ENCODE assay signal across 8 cellular contexts in genomic region chr16:2224183-2224486, GRCh38. TPM values are rescaled to one million over a fixed set of nuclear protein-coding genes. Genes with fewer than 3 reads are reported as not detected.
A peak's percentile ranks its signal among the peaks of the same experiment; 100 is the strongest.
DNase-seq lines count a peak whose midpoint lies in the region; ATAC-seq and TF ChIP-seq lines count a peak whose summit lies in the region.

No MANE protein-coding gene starts in this region.

- H3K9me3 ChIP-seq in AG04450 (ENCODE audit: control insufficient read depth, insufficient read depth, low read length) (no peaks in the 10 kb centered on the region; the same call in 1 of the 2 replicates), SK-N-SH (no peaks in the 10 kb centered on the region)

- peaks cover 0 to 12% of the 10 kb centered on the region in 2 experiments for H3K36me3 ChIP-seq in SK-N-SH (replicated peaks in 1 of 2; ENCODE audit: control insufficient read depth in 1 of 2, insufficient read depth in 2 of 2, low read length in 1 of 2)
- peaks cover 7% of the 10 kb centered on the region for H3K36me3 ChIP-seq in rectal smooth muscle tissue (ENCODE audit: control insufficient read depth, insufficient read depth, low read length)

- POLR2A ChIA-PET in AG04450 (lab: Yijun Ruan, JAX) = no interaction called here
- POLR2A ChIA-PET in SK-N-SH (lab: Yijun Ruan, JAX) = no interaction called here

- peak overlapping the region; percentile 91 for H3K4me2 ChIP-seq in SK-N-SH

- H4K20me1 ChIP-seq in SK-N-SH (ENCODE audit: insufficient read depth) = peaks cover 30% of the 10 kb centered on the region

- peaks cover 0 to 4% of the 10 kb centered on the region in 2 experiments; a peak in 1 of 4 replicates for H3K4me1 ChIP-seq in SK-N-SH (ENCODE audit: control insufficient read depth in 1 of 2, insufficient read depth in 2 of 2, low read depth in 1 of 2, low read length in 1 of 2)
- H3K4me1 ChIP-seq in rectal smooth muscle tissue (ENCODE audit: control insufficient read depth, insufficient read depth, low read length) = peaks cover 6% of the 10 kb centered on the region

- TF ChIP-seq EP300 in SK-N-SH (IDR thresholded peaks at IDR 0.05; ENCODE audit: borderline replicate concordance in 1 of 2, low read depth in 1 of 2, low read length in 1 of 2) = no peak

- no peak for DNase-seq in AG04450 (ENCODE audit: low read depth, low spot score)
- no peak for DNase-seq in SK-N-SH
- DNase-seq in foreskin fibroblast = peak; percentile 50 to 75
- DNase-seq in NCI-H226 = no peak

- TF ChIP-seq CTCF in AG04450 (IDR thresholded peaks at IDR 0.05; ENCODE audit: low read depth, low read length) (no peak), SK-N-SH (IDR thresholded peaks at IDR 0.05) (0 out of 2 replicates have a peak, but pooled peaks have one; percentile 27), foreskin fibroblast (IDR thresholded peaks at IDR 0.05; ENCODE audit: low read depth, low read length) (peak; percentile 34)

- H3K4me3 ChIP-seq in AG04450 (ENCODE audit: low read depth, low read length) = peak overlapping the region; percentile 85
- H3K4me3 ChIP-seq in SK-N-SH (ENCODE audit: low read depth in 2 of 2, low read length in 1 of 2) = peak overlapping the region; percentile 72 to 96
- peak overlapping the region; percentile 85 to 92 for H3K4me3 ChIP-seq in foreskin fibroblast (ENCODE audit: low read depth in 1 of 2, low read length in 2 of 2)
- peak overlapping the region; percentile 93 for H3K4me3 ChIP-seq in rectal smooth muscle tissue (ENCODE audit: low read length)

- H3K9ac ChIP-seq in SK-N-SH (peak overlapping the region; percentile 89), rectal smooth muscle tissue (ENCODE audit: low read length) (peak overlapping the region; percentile 90)

- peak; percentile 18 for ATAC-seq in GM19395 (IDR thresholded peaks at IDR 0.05; ENCODE audit: unreplicated experiment)
- ATAC-seq in GM21447 (IDR thresholded peaks at IDR 0.05; ENCODE audit: unreplicated experiment) = no peak
- no peak for ATAC-seq in GM19467 (IDR thresholded peaks at IDR 0.05; ENCODE audit: unreplicated experiment)

- no peaks in the 10 kb centered on the region for H3K9me2 ChIP-seq in SK-N-SH

- H3K27me3 ChIP-seq in AG04450 (ENCODE audit: control insufficient read depth, insufficient read depth, low read length) (no peaks in the 10 kb centered on the region), SK-N-SH (ENCODE audit: insufficient read depth) (no peaks in the 10 kb centered on the region), rectal smooth muscle tissue (ENCODE audit: control insufficient read depth, insufficient read depth, low read length) (no peaks in the 10 kb centered on the region)

- H2AFZ ChIP-seq in SK-N-SH (ENCODE audit: low read depth) = peak overlapping the region; percentile 54; the same call in 1 of the 2 replicates

- peaks cover 51% of the 10 kb centered on the region for H3K79me2 ChIP-seq in SK-N-SH (ENCODE audit: insufficient read depth)

- 3% methylated on average over 4 of the region's 5 CpGs for WGBS in SK-N-SH (ENCODE audit: low lambda C conversion rate)

- peak overlapping the region; percentile 31 for H3K27ac ChIP-seq in AG04450 (ENCODE audit: low read depth, low read length)
- H3K27ac ChIP-seq in SK-N-SH (ENCODE audit: low read depth in 2 of 2, low read length in 1 of 2) = peak overlapping the region; percentile 62 to 75; a peak in 3 of 4 replicates
- peak overlapping the region; percentile 81 for H3K27ac ChIP-seq in rectal smooth muscle tissue (ENCODE audit: low read depth, low read length)

- CTCF ChIA-PET in AG04450 (lab: Charles Lee) (no interaction called here), SK-N-SH (lab: Yijun Ruan, JAX) (interaction anchor here (0.6 to 1.5 kb wide), 3 partner anchors 26 to 1512 kb away, joined by 3 to 5 read pairs (median 4); no protein-coding TSS in a partner anchor)

- peak; percentile 52 for TF ChIP-seq RAD21 in SK-N-SH (IDR thresholded peaks at IDR 0.05; ENCODE audit: low read length)

- no peaks in the 10 kb centered on the region for H3F3A ChIP-seq in SK-N-SH (replicated peaks; ENCODE audit: insufficient read depth)

TF ChIP-seq in SK-N-SH, 30 proteins besides CTCF, POLR2A, EP300 and RAD21:
- TF ChIP-seq GATA2 (CRISPR knock-in tag; IDR thresholded peaks at IDR 0.05) = no peak
- TF ChIP-seq EZH2phosphoT487 (IDR thresholded peaks at IDR 0.05; ENCODE audit: borderline replicate concordance, low read depth) = no peak
- TF ChIP-seq POLR2AphosphoS5 (IDR thresholded peaks at IDR 0.05; ENCODE audit: low read depth, low read length) = no peak
- TF ChIP-seq USF2 (IDR thresholded peaks at IDR 0.05; ENCODE audit: borderline replicate concordance, low read depth, low read length) = no peak
- no peak for TF ChIP-seq SIN3A (IDR thresholded peaks at IDR 0.05; ENCODE audit: borderline replicate concordance, low read depth, low read length)
- no peak for TF ChIP-seq YY1 (IDR thresholded peaks at IDR 0.05; ENCODE audit: low read depth)
- no peak for TF ChIP-seq CHD2 (IDR thresholded peaks at IDR 0.05; ENCODE audit: low read length, partially characterized antibody)
- TF ChIP-seq TCF12 (IDR thresholded peaks at IDR 0.05) = no peak
- no peak for TF ChIP-seq USF1 (IDR thresholded peaks at IDR 0.05; ENCODE audit: borderline replicate concordance, low read depth)
- TF ChIP-seq TEAD4 (IDR thresholded peaks at IDR 0.05; ENCODE audit: borderline replicate concordance, insufficient read depth) = no peak

RNA-seq across cellular contexts. Expression of gene E4F1, which starts 0.7 kb away (rescaled TPM):
- polyA plus RNA-seq in AG04450 (2011; rRNA removed) (8.5 and 11.2 TPM in 2 replicates), SK-N-SH (2012; rRNA removed) (33.0 and 34.0 TPM in 2 replicates)
- 6.9 and 7.3 TPM in 2 replicates for polyA minus RNA-seq in AG04450 (2011; rRNA and poly(A)+ RNA removed)
- polyA plus RNA-seq in SK-N-SH (2012; cell fraction: cytosol; rRNA removed) = 6.1 and 11.4 TPM in 2 replicates
- 185 and 366 TPM in 2 replicates for polyA plus RNA-seq in SK-N-SH (2012; cell fraction: nucleus; rRNA removed)

RNA-seq across cellular contexts. Expression of gene PGP, which starts 9.5 kb away (rescaled TPM):
- polyA plus RNA-seq in AG04450 (2011; rRNA removed) (3.6 and 4.8 TPM in 2 replicates), SK-N-SH (2012; rRNA removed) (10.3 and 10.8 TPM in 2 replicates)
- polyA minus RNA-seq in AG04450 (2011; rRNA and poly(A)+ RNA removed) = 1.9 and 2.0 TPM in 2 replicates
- 5.1 and 7.0 TPM in 2 replicates for polyA plus RNA-seq in SK-N-SH (2012; cell fraction: cytosol; rRNA removed)
- polyA plus RNA-seq in SK-N-SH (2012; cell fraction: nucleus; rRNA removed) = 33.0 and 37.2 TPM in 2 replicates

RNA-seq across cellular contexts. Expression of gene DNASE1L2, which starts 12.1 kb away (rescaled TPM):
- polyA plus RNA-seq in AG04450 (2011; rRNA removed) (0.14 and 0.19 TPM in 2 replicates), SK-N-SH (2012; rRNA removed) (2.4 and 2.5 TPM in 2 replicates)
- polyA minus RNA-seq in AG04450 (2011; rRNA and poly(A)+ RNA removed) = 0.14 and 0.17 TPM in 2 replicates
- 0.31 and 0.63 TPM in 2 replicates for polyA plus RNA-seq in SK-N-SH (2012; cell fraction: cytosol; rRNA removed)
- 15.1 and 20.3 TPM in 2 replicates for polyA plus RNA-seq in SK-N-SH (2012; cell fraction: nucleus; rRNA removed)

RNA-seq across cellular contexts. Expression of gene BRICD5, which starts 13.5 kb away (rescaled TPM):
- polyA plus RNA-seq in AG04450 (2011; rRNA removed) = 0.26 and 0.37 TPM in 2 replicates
- 0.23 and 0.26 TPM in 2 replicates for polyA minus RNA-seq in AG04450 (2011; rRNA and poly(A)+ RNA removed)
- polyA plus RNA-seq in SK-N-SH (2012; rRNA removed) = 2.3 and 3.4 TPM in 2 replicates
- polyA plus RNA-seq in SK-N-SH (2012; cell fraction: cytosol; rRNA removed) = 0.37 and 0.62 TPM in 2 replicates
- polyA plus RNA-seq in SK-N-SH (2012; cell fraction: nucleus; rRNA removed) = 32.1 and 43.9 TPM in 2 replicates

RNA-seq across cellular contexts. Expression of gene MLST8, which starts 18.9 kb away (rescaled TPM):
- 41.1 and 55.1 TPM in 2 replicates for polyA plus RNA-seq in AG04450 (2011; rRNA removed)
- 47.4 and 58.8 TPM in 2 replicates for polyA minus RNA-seq in AG04450 (2011; rRNA and poly(A)+ RNA removed)
- 70.3 and 85.4 TPM in 2 replicates for polyA plus RNA-seq in SK-N-SH (2012; rRNA removed)
- polyA plus RNA-seq in SK-N-SH (2012; cell fraction: cytosol; rRNA removed) = 37.7 and 67.4 TPM in 2 replicates
- 156 and 226 TPM in 2 replicates for polyA plus RNA-seq in SK-N-SH (2012; cell fraction: nucleus; rRNA removed)

Comparison
In these comparisons a context has a peak if more than half of its experiments do, and no peak if none do; other contexts are left out.
1. DNase-seq: peak in foreskin fibroblast (2 of 2); none in AG04450 (single experiment), SK-N-SH (single experiment) and NCI-H226 (single experiment).
2. H3K27ac ChIP-seq: peak in every context shown above with its lines; median percentile 81 in rectal smooth muscle tissue; 68 in SK-N-SH; 31 in AG04450.
3. Peak in every context shown above with its lines, with median percentiles within 50 percentile points of each other: H3K4me3 ChIP-seq.